ENCODE assay signal across 23 cellular contexts in the genomic region with DNA sequence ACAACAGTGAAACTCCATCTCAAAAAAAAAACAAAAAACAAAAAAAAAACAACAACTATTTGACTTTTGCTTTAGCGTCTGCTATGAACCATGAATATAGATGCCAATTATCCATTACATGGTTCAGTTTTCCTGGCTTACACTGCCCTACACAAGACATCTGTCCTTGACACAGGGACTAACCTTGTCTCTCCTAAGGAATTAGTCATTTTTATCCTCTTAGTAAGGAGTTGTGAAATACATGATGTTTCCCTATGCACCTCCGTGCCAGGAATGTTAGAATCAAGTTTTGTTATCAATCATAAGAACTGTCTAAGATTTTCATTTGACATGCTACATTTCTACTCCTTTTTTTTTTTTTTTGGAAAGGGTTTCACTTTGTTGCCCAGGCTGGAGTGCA.
DNase-seq lines count a peak whose midpoint lies in the region; ATAC-seq and TF ChIP-seq lines count a peak whose summit lies in the region.
"Had no signal": no experiment of that assay in that cellular context is flagged by ENCODE, and none has a peak within 500 bp of the region (broad histone marks: within the 10 kb centered on the region; RNA-seq: fewer than 3 reads in every experiment).

No MANE protein-coding gene starts in this region.

- no peaks in the 10 kb centered on the region for H3K36me3 ChIP-seq in GM23248 (ENCODE audit: low read depth)
- no peaks in the 10 kb centered on the region for H3K36me3 ChIP-seq in adrenal gland (replicated peaks in 1 of 2)
- H3K36me3 ChIP-seq: BE2C, HAP-1 had no signal

- H4K20me1 ChIP-seq in GM23248 (ENCODE audit: insufficient read depth) = no peaks in the 10 kb centered on the region

- H3F3A ChIP-seq in GM23248 (ENCODE audit: insufficient read depth) = no peaks in the 10 kb centered on the region

- H3K4me1 ChIP-seq in GM23248 (ENCODE audit: insufficient read depth) (peaks cover 14% of the 10 kb centered on the region), adrenal gland (replicated peaks in 1 of 2) (peaks cover 0 to 12% of the 10 kb centered on the region in 2 donors), foreskin keratinocyte (no peaks in the 10 kb centered on the region)
- H3K4me1 ChIP-seq: HAP-1 had no signal

- H3K9me3 ChIP-seq in GM23248 (ENCODE audit: low read depth) (no peaks in the 10 kb centered on the region), adrenal gland (replicated peaks in 1 of 3) (no peaks in the 10 kb centered on the region)
- H3K9me3 ChIP-seq: BE2C, HAP-1 had no signal

- H3K4me2 ChIP-seq in GM23248 (ENCODE audit: unreplicated experiment) = no peak overlapping the region
- H3K4me2 ChIP-seq: GM23338 had no signal

- no peaks in the 10 kb centered on the region for H3K79me2 ChIP-seq in GM23248 (ENCODE audit: insufficient read depth)

- no peak overlapping the region for H3K4me3 ChIP-seq in GM23248
- H3K4me3 ChIP-seq in adrenal gland = no peak overlapping the region
- H3K4me3 ChIP-seq: GM23338, HAP-1 had no signal

- H3K9me2 ChIP-seq in GM23248 (ENCODE audit: insufficient read depth) = no peaks in the 10 kb centered on the region

- intact Hi-C loops in adrenal gland (cut with DNase I) = no loop called here

- TF ChIP-seq CTCF in adrenal gland (IDR thresholded peaks at IDR 0.05) = no peak
- TF ChIP-seq CTCF in foreskin keratinocyte (conservative IDR thresholded peaks at IDR 0.05) = no peak

- 7 to 8% methylated on average over 2 of the region's 2 CpGs for WGBS in GM23248 (ENCODE audit: low coverage in 1 of 2, low lambda C conversion rate in 2 of 2, missing lambda C conversion rate in 2 of 2), 2 experiments
- 35 to 50% (median 43%) methylated on average over 2 of the region's 2 CpGs for WGBS in adrenal gland, 4 donors

- no peak overlapping the region for H3K9ac ChIP-seq in GM23248

- DNase-seq in AG08395 (ENCODE audit: low spot score) (peak; percentile 13), GM23248 (peak; percentile 53), adrenal gland (peak in 4 of 7 donors; percentile 18 to 54 (median 26)), foreskin keratinocyte (peak; percentile 18 to 44), hepatic stellate cell (ENCODE audit: low spot score) (no peak), NCI-H2107 treated with DMSO at 0.1 percent for 48 hours (lab: John Stamatoyannopoulos, UW; ENCODE audit: unreplicated experiment) (no peak)
- no peak for DNase-seq in activated CD4-positive, alpha-beta T cell treated with anti-CD3 and anti-CD28 coated beads, Interleukin-2, amount 50 U/mL, for 48 hours
- DNase-seq: BE2C; CD4-positive, CD25-positive, alpha-beta regulatory T cell; COR-L47; DMS 273 treated with DMSO at 0.1 percent for 48 hours; DMS79 treated with DMSO at 0.1 percent for 48 hours; KG1; NCI-H1092 treated with DMSO at 0.1 percent for 48 hours; NCI-H146; NCI-H2029 treated with DMSO at 0.1 percent for 48 hours; NCI-H2171; NCI-H524 treated with DMSO at 0.1 percent for 48 hours; OCI-M1; SHP77 had no signal

- H2AFZ ChIP-seq in GM23248 = no peak overlapping the region
- H2AFZ ChIP-seq: GM23338 had no signal

- H3K27ac ChIP-seq in GM23248 = no peak overlapping the region
- H3K27ac ChIP-seq in adrenal gland = peak overlapping the region in 1 of 5 donors; percentile 53
- H3K27ac ChIP-seq in foreskin keratinocyte = no peak overlapping the region

- no peak for ATAC-seq in foreskin keratinocyte
- ATAC-seq: GM23338, HepG2 had no signal

- H3K27me3 ChIP-seq in GM23248 (replicated peaks; ENCODE audit: insufficient read depth) = no peaks in the 10 kb centered on the region
- no peaks in the 10 kb centered on the region for H3K27me3 ChIP-seq in adrenal gland
- no peaks in the 10 kb centered on the region for H3K27me3 ChIP-seq in foreskin keratinocyte
- H3K27me3 ChIP-seq: BE2C had no signal

- in situ Hi-C loops in GM23248 (cut with MboI) = no loop called here

- TF ChIP-seq POLR2A in adrenal gland (IDR thresholded peaks at IDR 0.05) = no peak

Comparison
In these comparisons a context has a peak if more than half of its experiments do, and no peak if none do; other contexts are left out.
1. DNase-seq: peak in AG08395 (single experiment), GM23248 (single experiment), adrenal gland (4 of 7) and foreskin keratinocyte (2 of 2); none in hepatic stellate cell (single experiment), activated CD4-positive, alpha-beta T cell treated with anti-CD3 and anti-CD28 coated beads, Interleukin-2, amount 50 U/mL, for 48 hours (0 of 2) and NCI-H2107 treated with DMSO at 0.1 percent for 48 hours (single experiment).